ENCODE assay signal across 15 cellular contexts in genomic region chr5:56112526-56113121, GRCh38.
DNase-seq lines count a peak whose midpoint lies in the region; ATAC-seq and TF ChIP-seq lines count a peak whose summit lies in the region.
"Had no signal": no experiment of that assay in that cellular context is flagged by ENCODE, and none has a peak within 500 bp of the region (broad histone marks: within the 10 kb centered on the region; RNA-seq: fewer than 3 reads in every experiment).

No MANE protein-coding gene starts in this region.

- peaks cover 25% of the 10 kb centered on the region for H3F3A ChIP-seq in PC-9 (ENCODE audit: insufficient read depth, low read depth)

- H4K20me1 ChIP-seq in PC-9 (ENCODE audit: insufficient read depth) = no peaks in the 10 kb centered on the region

- H3K4me1 ChIP-seq in PC-9 (replicated peaks; ENCODE audit: insufficient read depth) (peaks cover 35% of the 10 kb centered on the region), heart right ventricle (peaks cover 0 to 12% (median 0%) of the 10 kb centered on the region in 9 donors)

- H3K27ac ChIP-seq in PC-9 (peak overlapping the region; percentile 95), heart right ventricle (no peak overlapping the region)
- H3K27ac ChIP-seq: thyroid gland had no signal

- CTCF ChIA-PET in HEK293T (lab: Yijun Ruan, JAX) (interaction anchor here (0.6 kb wide), 1 partner anchor 117 kb away, joined by 3 read pairs; the partner anchor contains the start of gene IL6ST), PC-9 (lab: Charles Lee) (no interaction called here)

- peak; percentile 64 for DNase-seq in A172 (ENCODE audit: low spot score)
- peak; percentile 36 for DNase-seq in HEK293T (ENCODE audit: extremely low spot score)
- DNase-seq in PC-9 = peak; percentile 81 to 98
- peak; percentile 46 for DNase-seq in fibroblast of mammary gland (ENCODE audit: low read depth)
- DNase-seq in NCI-H1694 (lab: John Stamatoyannopoulos, UW) = no peak
- no peak for DNase-seq in heart right ventricle
- DNase-seq in NCI-H187 (lab: John Stamatoyannopoulos, UW) = no peak
- no peak for DNase-seq in SHP77 (lab: John Stamatoyannopoulos, UW)
- DNase-seq: activated CD4-positive, alpha-beta T cell treated with anti-CD3 and anti-CD28 coated beads, Interleukin-2, amount 50 U/mL, for 48 hours; activated effector memory CD4-positive, alpha-beta T cell treated with Interleukin-2 at 50 U/mL for 16 hours; effector CD8-positive, alpha-beta T cell; glutamatergic neuron; left cardiac atrium; NCI-H2029; thyroid gland had no signal

- no peaks in the 10 kb centered on the region for H3K9me2 ChIP-seq in PC-9 (ENCODE audit: insufficient read depth)

- H3K4me2 ChIP-seq in PC-9 = peak overlapping the region; percentile 60

- TF ChIP-seq CTCF in PC-9 (conservative IDR thresholded peaks at IDR 0.05) (no peak), fibroblast of mammary gland (conservative IDR thresholded peaks at IDR 0.05; ENCODE audit: control insufficient read depth, insufficient read depth, low read depth, low read length) (no peak), heart right ventricle (IDR thresholded peaks at IDR 0.05) (no peak)

- no peaks in the 10 kb centered on the region for H3K9me3 ChIP-seq in PC-9 (ENCODE audit: insufficient read depth, low read depth)
- H3K9me3 ChIP-seq in heart right ventricle = no peaks in the 10 kb centered on the region
- H3K9me3 ChIP-seq: thyroid gland had no signal

- ATAC-seq in heart right ventricle = no peak

- POLR2A ChIA-PET in HEK293T (lab: Yijun Ruan, JAX) (no interaction called here), PC-9 (lab: Charles Lee; ENCODE audit: unreplicated experiment) (interaction anchor here (0.6 kb wide), 1 partner anchor 85 kb away, joined by 3 read pairs; no protein-coding TSS in a partner anchor)

- no peaks in the 10 kb centered on the region for H3K36me3 ChIP-seq in PC-9 (ENCODE audit: low read depth)
- no peaks in the 10 kb centered on the region for H3K36me3 ChIP-seq in heart right ventricle
- H3K36me3 ChIP-seq: thyroid gland had no signal

- no peak overlapping the region for H3K4me3 ChIP-seq in PC-9
- H3K4me3 ChIP-seq in fibroblast of mammary gland (ENCODE audit: control insufficient read depth, low read depth, low read length) = no peak overlapping the region
- H3K4me3 ChIP-seq in heart right ventricle = no peak overlapping the region
- H3K4me3 ChIP-seq: thyroid gland had no signal

- H3K27me3 ChIP-seq in PC-9 (ENCODE audit: insufficient read depth, low read depth) = no peaks in the 10 kb centered on the region
- no peaks in the 10 kb centered on the region for H3K27me3 ChIP-seq in heart right ventricle
- H3K27me3 ChIP-seq: thyroid gland had no signal

- no peak overlapping the region for H2AFZ ChIP-seq in PC-9

- no TSS peak for BruUV-seq in PC-9 (replicated peaks; lab: Mats Ljungman, UMichigan)

- H3K79me2 ChIP-seq in PC-9 (ENCODE audit: low read depth) = no peaks in the 10 kb centered on the region

- 94 to 95% methylated on average over 11 of the region's 11 CpGs for WGBS in heart right ventricle, 2 donors

- intact Hi-C loops in PC-9 (cut with micrococcal nuclease; ENCODE audit: unreplicated experiment) (loop anchor here (1.0 to 5.0 kb wide), 3 partner anchors 30 to 115 kb away; no protein-coding TSS in a partner anchor), heart right ventricle (cut with DNase I) (no loop called here)

TF ChIP-seq in HEK293T, 16 proteins besides CTCF, POLR2A, EP300 and RAD21:
- TF ChIP-seq TARDBP (IDR thresholded peaks at IDR 0.05) (no peak), NFRKB (IDR thresholded peaks at IDR 0.05) (no peak), ZNF384 (IDR thresholded peaks at IDR 0.05) (peak; percentile 39; the same call in 1 of the 2 replicates)

Comparison
In these comparisons a context has a peak if more than half of its experiments do, and no peak if none do; other contexts are left out.
1. DNase-seq: peak in A172 (single experiment), HEK293T (single experiment), PC-9 (2 of 2) and fibroblast of mammary gland (single experiment); none in NCI-H1694 (single experiment), heart right ventricle (0 of 2), NCI-H187 (0 of 2) and SHP77 (0 of 2).